In the genomic region with DNA sequence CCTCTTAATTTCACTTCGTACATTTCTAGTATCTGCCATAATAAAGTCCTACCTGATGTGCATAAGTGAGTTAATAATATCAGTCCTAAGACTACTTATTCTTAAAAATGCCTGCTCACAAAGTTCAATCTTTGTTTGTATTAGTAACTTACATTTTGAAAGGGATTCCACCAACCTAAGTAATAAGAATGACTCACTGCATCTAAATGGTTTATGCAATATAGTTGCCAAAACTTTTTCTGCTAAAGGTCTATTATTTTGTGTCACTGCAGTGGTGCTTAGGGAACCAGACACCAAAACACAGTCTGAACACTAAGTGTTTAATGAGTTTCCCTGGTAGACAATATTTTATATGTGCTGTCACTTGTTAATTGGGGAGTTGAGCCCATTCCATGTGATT, we compare ENCODE assay signal across 14 cellular contexts. TPM values are rescaled to one million over a fixed set of nuclear protein-coding genes. Genes with fewer than 3 reads are reported as not detected.
DNase-seq lines count a peak whose midpoint lies in the region; FAIRE-seq and TF ChIP-seq lines count a peak whose summit lies in the region.
"Had no signal": no experiment of that assay in that cellular context is flagged by ENCODE, and none has a peak within 500 bp of the region (broad histone marks: within the 10 kb centered on the region; RNA-seq: fewer than 3 reads in every experiment).

No MANE protein-coding gene starts in this region.

- CTCF ChIA-PET in CD4-positive, alpha-beta memory T cell (lab: Charles Lee; ENCODE audit: partially characterized antibody), result no interaction called here

- H3K36me3 Mint-ChIP-seq in CD4-positive, alpha-beta memory T cell, result peaks cover 41 to 51% of the 10 kb centered on the region in 2 donors
- peaks cover 85% of the 10 kb centered on the region for H3K36me3 Mint-ChIP-seq in nephron progenitor cell (ENCODE audit: low read depth)

- peaks cover 9 to 25% (median 17%) of the 10 kb centered on the region in 4 donors for H3K4me1 Mint-ChIP-seq in CD4-positive, alpha-beta memory T cell
- peaks cover 6% of the 10 kb centered on the region for H3K4me1 Mint-ChIP-seq in nephron progenitor cell

- intact Hi-C loops in CD4-positive, alpha-beta memory T cell (cut with micrococcal nuclease), result no loop called here

- peak overlapping the region; percentile 9 to 69 (median 36) for H3K4me3 Mint-ChIP-seq in CD4-positive, alpha-beta memory T cell
- H3K4me3 Mint-ChIP-seq in nephron progenitor cell, result peak overlapping the region; percentile 92

- no peak for DNase-seq in CD4-positive, alpha-beta memory T cell
- DNase-seq in bronchial epithelial cell (ENCODE audit: low read depth), result peak; percentile 62
- DNase-seq in nephron progenitor cell, result no peak
- DNase-seq in HuH-7 (ENCODE audit: low spot score), result no peak
- DNase-seq in GM03348 (ENCODE audit: low spot score), result no peak
- DNase-seq in NK-92 treated with Interleukin-12 subunit alpha and Interleukin-12 subunit beta, amount 100 ng/mL, for 24 hours (lab: John Stamatoyannopoulos, UW), result no peak
- no peak for DNase-seq in UCSD-AML1 (lab: John Stamatoyannopoulos, UW; ENCODE audit: unreplicated experiment)
- DNase-seq: DMS153, left ventricle myocardium inferior, MG63, Peyer's patch, substantia nigra had no signal

- H3K9me3 Mint-ChIP-seq in CD4-positive, alpha-beta memory T cell, result peaks cover 3 to 57% (median 49%) of the 10 kb centered on the region in 8 donors
- H3K9me3 Mint-ChIP-seq in nephron progenitor cell, result peaks cover 96% of the 10 kb centered on the region

- H3K27me3 Mint-ChIP-seq in CD4-positive, alpha-beta memory T cell, result peaks cover 5% of the 10 kb centered on the region in 2 donors
- peaks cover 10% of the 10 kb centered on the region for H3K27me3 Mint-ChIP-seq in nephron progenitor cell (ENCODE audit: low read depth, poor library complexity)

- peaks cover 13% of the 10 kb centered on the region for H3K4me1 ChIP-seq in CD4-positive, alpha-beta memory T cell (ENCODE audit: insufficient read depth, low read length)
- H3K4me1 ChIP-seq in HUES64 (ENCODE audit: insufficient read depth, low read length), result peaks cover 24% of the 10 kb centered on the region

- TF ChIP-seq CTCF in bronchial epithelial cell (IDR thresholded peaks at IDR 0.05; ENCODE audit: insufficient read depth, low read length, severe bottlenecking) (no peak), nephron progenitor cell (IDR thresholded peaks at IDR 0.05) (no peak)

- POLR2A ChIA-PET in CD4-positive, alpha-beta memory T cell (lab: Charles Lee; ENCODE audit: partially characterized antibody), result no interaction called here

- H3K36me3 ChIP-seq in CD4-positive, alpha-beta memory T cell (ENCODE audit: insufficient read depth, low read length), result peaks cover 21% of the 10 kb centered on the region
- H3K36me3 ChIP-seq in HUES64 (ENCODE audit: insufficient read depth, low read length) (peaks cover 43% of the 10 kb centered on the region), bronchial epithelial cell (ENCODE audit: control insufficient read depth, insufficient read depth, low read length) (peaks cover 10% of the 10 kb centered on the region)

- no peak for FAIRE-seq in bronchial epithelial cell (lab: Jason Lieb, UNC)

- H3K4me3 ChIP-seq in CD4-positive, alpha-beta memory T cell (ENCODE audit: low read length in 2 of 2), result no peak overlapping the region
- H3K4me3 ChIP-seq in HUES64 (ENCODE audit: low read length), result peak overlapping the region; percentile 95
- no peak overlapping the region for H3K4me3 ChIP-seq in bronchial epithelial cell (ENCODE audit: low read depth, low read length)

- no peaks in the 10 kb centered on the region for H3K27me3 ChIP-seq in CD4-positive, alpha-beta memory T cell (ENCODE audit: insufficient read depth, low read length)
- H3K27me3 ChIP-seq in HUES64 (ENCODE audit: insufficient read depth, low read length), result no peaks in the 10 kb centered on the region
- H3K27me3 ChIP-seq in bronchial epithelial cell (ENCODE audit: control insufficient read depth, insufficient read depth, low read length), result no peaks in the 10 kb centered on the region
- H3K27me3 ChIP-seq: foreskin keratinocyte, MG63, Peyer's patch had no signal

- no CpG with 5 or more reads among the region's 1 CpG for WGBS in HUES64

- H3K27ac Mint-ChIP-seq in CD4-positive, alpha-beta memory T cell, result no peak overlapping the region
- H3K27ac Mint-ChIP-seq in nephron progenitor cell, result no peak overlapping the region

- no peak overlapping the region for H3K27ac ChIP-seq in CD4-positive, alpha-beta memory T cell (ENCODE audit: low read depth, low read length)
- no peak overlapping the region for H3K27ac ChIP-seq in HUES64 (ENCODE audit: low read depth, low read length)
- H3K27ac ChIP-seq: foreskin keratinocyte, left ventricle myocardium inferior, Peyer's patch had no signal

- no peak overlapping the region for H3K9ac ChIP-seq in HUES64 (ENCODE audit: low read depth, low read length)

- peaks cover 10 to 28% of the 10 kb centered on the region in 2 donors for H3K9me3 ChIP-seq in CD4-positive, alpha-beta memory T cell (ENCODE audit: control insufficient read depth in 1 of 2, low read length in 2 of 2)
- H3K9me3 ChIP-seq in HUES64 (ENCODE audit: insufficient read depth, low read depth, low read length), result peaks cover 11% of the 10 kb centered on the region; the same call in 1 of the 2 replicates

RNA-seq across cellular contexts. Expression of a gene that starts 1.8 kb away (rescaled TPM):
- total RNA-seq in CD4-positive, alpha-beta memory T cell, result 10 to 100 TPM; 12.0 to 14.7 TPM
- polyA plus RNA-seq in CD4-positive, alpha-beta memory T cell, result 10 to 100 TPM; 11.3 to 14.8 TPM
- polyA plus RNA-seq in HUES64 (2013, experiment 1 of 2), result 13.4 TPM
- polyA plus RNA-seq in HUES64 (2013, experiment 2 of 2), result 14.9 TPM
- 10.3 and 10.5 TPM in 2 replicates for total RNA-seq in bronchial epithelial cell

RNA-seq across cellular contexts. Expression of a gene that starts 23.8 kb away (rescaled TPM):
- total RNA-seq in CD4-positive, alpha-beta memory T cell, result 1 to 10 TPM; 2.9 to 3.3 TPM
- polyA plus RNA-seq in CD4-positive, alpha-beta memory T cell, result 1 to 10 TPM; 1.6 to 2.1 TPM
- polyA plus RNA-seq in HUES64 (2013, experiment 1 of 2), result 12.8 TPM
- polyA plus RNA-seq in HUES64 (2013, experiment 2 of 2), result 14.7 TPM
- 3.7 and 4.5 TPM in 2 replicates for total RNA-seq in bronchial epithelial cell
